In genomic region chr5:88883059-88883565, GRCh38 we compare ENCODE assay signal across 8 cellular contexts. TPM values are rescaled to one million over a fixed set of nuclear protein-coding genes. Genes with fewer than 3 reads are reported as not detected.
DNase-seq lines count a peak whose midpoint lies in the region; ATAC-seq, FAIRE-seq and TF ChIP-seq lines count a peak whose summit lies in the region.

MEF2C (minus strand) TSS chr5:88883184; CDS start chr5:88823788, 59,396 bp downstream.

- no peaks in the 10 kb centered on the region for H3K9me3 Mint-ChIP-seq in activated T-cell treated with anti-CD3 and anti-CD28 coated beads, Interleukin-2, amount 50 U/mL, for 24 hours
- H3K9me3 Mint-ChIP-seq in activated T-helper 1 cell treated with anti-CD3 and anti-CD28 coated beads, Interleukin-12 subunit alpha, Interleukin-12 subunit beta, Interleukin-2, Interleukin-4 antibody, amounts not matched to agents 30 ng/mL and 10 ng/mL and 1 ng/mL, durations not matched to agents 14 hours and 24 hours and 36 hours: no peaks in the 10 kb centered on the region
- H3K9me3 Mint-ChIP-seq in nephron: no peaks in the 10 kb centered on the region

- H3K27me3 Mint-ChIP-seq in activated T-cell treated with anti-CD3 and anti-CD28 coated beads, Interleukin-2, amount 50 U/mL, for 24 hours: peaks cover 77% of the 10 kb centered on the region
- peaks cover 57% of the 10 kb centered on the region for H3K27me3 Mint-ChIP-seq in activated T-helper 1 cell treated with anti-CD3 and anti-CD28 coated beads, Interleukin-12 subunit alpha, Interleukin-12 subunit beta, Interleukin-2, Interleukin-4 antibody, amounts not matched to agents 30 ng/mL and 10 ng/mL and 1 ng/mL, durations not matched to agents 14 hours and 24 hours and 36 hours (ENCODE audit: insufficient read depth)
- peaks cover 27% of the 10 kb centered on the region for H3K27me3 Mint-ChIP-seq in nephron (ENCODE audit: low read depth)

- intact Hi-C loops in activated T-helper 1 cell treated with anti-CD3 and anti-CD28 coated beads, Interleukin-12 subunit alpha, Interleukin-12 subunit beta, Interleukin-2, Interleukin-4 antibody, amounts not matched to agents 30 ng/mL and 10 ng/mL and 1 ng/mL, durations not matched to agents 14 hours and 24 hours and 36 hours (cut with micrococcal nuclease): loop anchor here (2.0 to 10.0 kb wide), 8 partner anchors 56 to 1672 kb away; partner anchors contain the start of gene ADGRV1

- H3K4me3 Mint-ChIP-seq in activated T-cell treated with anti-CD3 and anti-CD28 coated beads, Interleukin-2, amount 50 U/mL, for 24 hours: peak within 1 kb of the TSS; percentile 80
- H3K4me3 Mint-ChIP-seq in activated T-helper 1 cell treated with anti-CD3 and anti-CD28 coated beads, Interleukin-12 subunit alpha, Interleukin-12 subunit beta, Interleukin-2, Interleukin-4 antibody, amounts not matched to agents 30 ng/mL and 10 ng/mL and 1 ng/mL, durations not matched to agents 14 hours and 24 hours and 36 hours: peak within 1 kb of the TSS; percentile 87
- peak within 1 kb of the TSS; percentile 91 to 96 (median 93) for H3K4me3 Mint-ChIP-seq in nephron

- peaks cover 20% of the 10 kb centered on the region for H3K4me1 Mint-ChIP-seq in activated T-cell treated with anti-CD3 and anti-CD28 coated beads, Interleukin-2, amount 50 U/mL, for 24 hours (ENCODE audit: low read depth)
- H3K4me1 Mint-ChIP-seq in activated T-helper 1 cell treated with anti-CD3 and anti-CD28 coated beads, Interleukin-12 subunit alpha, Interleukin-12 subunit beta, Interleukin-2, Interleukin-4 antibody, amounts not matched to agents 30 ng/mL and 10 ng/mL and 1 ng/mL, durations not matched to agents 14 hours and 24 hours and 36 hours (ENCODE audit: low read depth): peaks cover 21% of the 10 kb centered on the region
- peaks cover 13% of the 10 kb centered on the region for H3K4me1 Mint-ChIP-seq in nephron

- H3K27ac Mint-ChIP-seq in activated T-cell treated with anti-CD3 and anti-CD28 coated beads, Interleukin-2, amount 50 U/mL, for 24 hours: no peak within 1 kb of the TSS
- H3K27ac Mint-ChIP-seq in activated T-helper 1 cell treated with anti-CD3 and anti-CD28 coated beads, Interleukin-12 subunit alpha, Interleukin-12 subunit beta, Interleukin-2, Interleukin-4 antibody, amounts not matched to agents 30 ng/mL and 10 ng/mL and 1 ng/mL, durations not matched to agents 14 hours and 24 hours and 36 hours: no peak within 1 kb of the TSS
- H3K27ac Mint-ChIP-seq in nephron: peak within 1 kb of the TSS; percentile 88 to 95 (median 94)

- FAIRE-seq in frontal cortex (lab: Jason Lieb, UNC): no peak

- peak; percentile 51 for ATAC-seq in HG02798 (IDR thresholded peaks at IDR 0.05; ENCODE audit: poor library complexity, unreplicated experiment)

- no peaks in the 10 kb centered on the region for H3K36me3 Mint-ChIP-seq in activated T-cell treated with anti-CD3 and anti-CD28 coated beads, Interleukin-2, amount 50 U/mL, for 24 hours (ENCODE audit: low read depth)
- no peaks in the 10 kb centered on the region for H3K36me3 Mint-ChIP-seq in activated T-helper 1 cell treated with anti-CD3 and anti-CD28 coated beads, Interleukin-12 subunit alpha, Interleukin-12 subunit beta, Interleukin-2, Interleukin-4 antibody, amounts not matched to agents 30 ng/mL and 10 ng/mL and 1 ng/mL, durations not matched to agents 14 hours and 24 hours and 36 hours (ENCODE audit: low read depth)
- H3K36me3 Mint-ChIP-seq in nephron (ENCODE audit: low read depth): no peaks in the 10 kb centered on the region

- DNase-seq in activated T-cell treated with anti-CD3 and anti-CD28 coated beads, Interleukin-2, amount 50 U/mL, for 24 hours: peak; percentile 35
- no peak for DNase-seq in activated T-cell treated with anti-CD3 and anti-CD28 coated beads, Interleukin-2, amount 50 U/mL, for 1 hour
- DNase-seq in NCI-H510A (lab: John Stamatoyannopoulos, UW) (peak; percentile 39), frontal cortex (ENCODE audit: low spot score in 2 of 2) (peak; percentile 40 to 53), NCI-H1694 treated with DMSO at 0.1 percent for 48 hours (lab: John Stamatoyannopoulos, UW) (no peak)
- no peak for DNase-seq in activated T-helper 1 cell treated with anti-CD3 and anti-CD28 coated beads, Interleukin-12 subunit alpha, Interleukin-12 subunit beta, Interleukin-2, Interleukin-4 antibody, amounts not matched to agents 30 ng/mL and 10 ng/mL and 1 ng/mL, durations not matched to agents 14 hours and 24 hours and 36 hours (ENCODE audit: low spot score)

- no peak for TF ChIP-seq CTCF in nephron (IDR thresholded peaks at IDR 0.05; ENCODE audit: unreplicated experiment in 3 of 3)

RNA-seq across cellular contexts. Expression of gene MEF2C, which starts in this region (rescaled TPM):
- 0.44 and 0.47 TPM in 2 replicates for total RNA-seq in activated T-helper 1 cell treated with anti-CD3 and anti-CD28 coated beads, Interleukin-12 subunit alpha, Interleukin-12 subunit beta, Interleukin-2, Interleukin-4 antibody, amounts not matched to agents 30 ng/mL and 10 ng/mL and 1 ng/mL, durations not matched to agents 14 hours and 24 hours and 36 hours
- total RNA-seq in frontal cortex: 1,165 TPM

Comparison
In these comparisons a context has a peak if more than half of its experiments do, and no peak if none do; other contexts are left out.
1. RNA of gene MEF2C (total RNA-seq): 1,165 TPM in frontal cortex (single experiment); 0.44 to 0.47 TPM in activated T-helper 1 cell treated with anti-CD3 and anti-CD28 coated beads, Interleukin-12 subunit alpha, Interleukin-12 subunit beta, Interleukin-2, Interleukin-4 antibody, amounts not matched to agents 30 ng/mL and 10 ng/mL and 1 ng/mL, durations not matched to agents 14 hours and 24 hours and 36 hours; every median in the first group is over 100 times any median in the second.
2. DNase-seq: peak in activated T-cell treated with anti-CD3 and anti-CD28 coated beads, Interleukin-2, amount 50 U/mL, for 24 hours (single experiment), NCI-H510A (single experiment) and frontal cortex (2 of 2); none in activated T-cell treated with anti-CD3 and anti-CD28 coated beads, Interleukin-2, amount 50 U/mL, for 1 hour (single experiment), activated T-helper 1 cell treated with anti-CD3 and anti-CD28 coated beads, Interleukin-12 subunit alpha, Interleukin-12 subunit beta, Interleukin-2, Interleukin-4 antibody, amounts not matched to agents 30 ng/mL and 10 ng/mL and 1 ng/mL, durations not matched to agents 14 hours and 24 hours and 36 hours (single experiment) and NCI-H1694 treated with DMSO at 0.1 percent for 48 hours (single experiment).
3. H3K27ac Mint-ChIP-seq: peak in nephron (3 of 3); none in activated T-cell treated with anti-CD3 and anti-CD28 coated beads, Interleukin-2, amount 50 U/mL, for 24 hours (single experiment) and activated T-helper 1 cell treated with anti-CD3 and anti-CD28 coated beads, Interleukin-12 subunit alpha, Interleukin-12 subunit beta, Interleukin-2, Interleukin-4 antibody, amounts not matched to agents 30 ng/mL and 10 ng/mL and 1 ng/mL, durations not matched to agents 14 hours and 24 hours and 36 hours (single experiment).
4. Peak in every context shown above with its lines, with median percentiles within 50 percentile points of each other: H3K4me3 Mint-ChIP-seq.